ENCODE assay signal across 16 cellular contexts in genomic region chr2:191158179-191158578, GRCh38.
"Had no signal": no experiment of that assay in that cellular context is flagged by ENCODE, and none has a peak within 500 bp of the region (broad histone marks: within the 10 kb centered on the region; RNA-seq: fewer than 3 reads in every experiment).

No MANE protein-coding gene starts in this region.

- ATAC-seq: naive thymus-derived CD4-positive, alpha-beta T cell; stimulated activated naive CD8-positive, alpha-beta T cell treated with anti-CD3 and anti-CD28 coated beads, Interleukin-15, amount 100 ng/mL, for 72 hours had no signal

- H3K9me3 Mint-ChIP-seq: central memory CD8-positive, alpha-beta T cell; naive thymus-derived CD4-positive, alpha-beta T cell; stimulated activated naive CD8-positive, alpha-beta T cell treated with anti-CD3 and anti-CD28 coated beads, Interleukin-15, amount 100 ng/mL, for 72 hours had no signal

- H3K27ac Mint-ChIP-seq: endodermal cell; stimulated activated naive CD8-positive, alpha-beta T cell treated with anti-CD3 and anti-CD28 coated beads, Interleukin-15, amount 100 ng/mL, for 72 hours had no signal

- H3K27me3 Mint-ChIP-seq: central memory CD8-positive, alpha-beta T cell had no signal

- DNase-seq: activated CD4-positive, alpha-beta T cell treated with anti-CD3 and anti-CD28 coated beads, Interleukin-2, amount 50 U/mL, for 1 hour; activated CD4-positive, CD25-positive, alpha-beta regulatory T cell treated with anti-CD3 and anti-CD28 coated beads, Interleukin-2, amount 50 U/mL, for 72 hours; activated CD8-positive, alpha-beta memory T cell treated with anti-CD3 and anti-CD28 coated beads, Interleukin-2, amount 50 U/mL, for 4 hours; activated effector memory CD4-positive, alpha-beta T cell treated with anti-CD3 and anti-CD28 coated beads, Interleukin-2, amount 50 U/mL, for 16 hours; activated naive CD4-positive, alpha-beta T cell treated with anti-CD3 and anti-CD28 coated beads, Interleukin-2, amount 50 U/mL, for 16 hours; activated T-cell treated with anti-CD3 and anti-CD28 coated beads, Interleukin-2, amount 50 U/mL, for 48 hours; colonic mucosa; endodermal cell; erythroblast; foreskin melanocyte; left ventricle myocardium inferior; mesenchymal stem cell; naive thymus-derived CD4-positive, alpha-beta T cell; stimulated activated naive CD8-positive, alpha-beta T cell treated with anti-CD3 and anti-CD28 coated beads, Interleukin-15, amount 100 ng/mL, for 72 hours; transverse colon had no signal

- H3K4me3 Mint-ChIP-seq: central memory CD8-positive, alpha-beta T cell; endodermal cell; naive thymus-derived CD4-positive, alpha-beta T cell; stimulated activated naive CD8-positive, alpha-beta T cell treated with anti-CD3 and anti-CD28 coated beads, Interleukin-15, amount 100 ng/mL, for 72 hours had no signal
